13 cellular contexts compared by ENCODE assay signal in the genomic region with DNA sequence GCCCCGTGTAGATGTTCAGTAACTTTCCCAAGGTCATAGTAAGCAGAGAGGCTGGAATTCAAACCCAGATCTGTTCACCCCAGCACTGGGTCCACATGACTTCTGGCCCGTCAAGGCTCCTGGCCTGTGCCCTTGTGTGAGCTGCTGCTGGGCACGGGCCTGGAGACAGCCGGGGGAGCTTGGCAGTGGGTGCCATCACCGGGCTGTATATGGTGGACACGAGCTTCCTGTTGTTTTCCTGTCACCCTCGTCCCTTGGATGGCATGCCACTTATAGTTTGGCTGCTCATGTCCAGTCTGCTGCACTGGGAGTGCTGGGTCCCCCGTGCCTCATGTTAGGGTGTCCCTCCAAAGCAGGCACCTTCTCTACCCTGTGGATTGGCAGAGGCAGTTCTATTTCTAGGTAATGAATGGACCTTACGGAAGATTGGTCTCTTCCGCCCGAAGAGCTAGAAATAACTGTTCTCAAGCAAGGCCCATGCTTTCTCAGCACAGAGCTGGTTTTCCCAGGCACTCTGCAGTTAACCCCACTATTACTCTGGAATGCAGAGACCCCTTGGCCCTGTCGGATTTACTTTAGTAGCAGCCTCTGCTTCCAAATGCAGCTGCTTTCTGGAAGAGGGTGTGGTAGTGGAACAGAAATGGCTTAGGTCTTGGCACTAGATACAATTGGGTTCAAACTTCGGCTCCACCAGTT. TPM values are rescaled to one million over a fixed set of nuclear protein-coding genes. Genes with fewer than 3 reads are reported as not detected.
DNase-seq lines count a peak whose midpoint lies in the region; ATAC-seq and TF ChIP-seq lines count a peak whose summit lies in the region.
"Had no signal": no experiment of that assay in that cellular context is flagged by ENCODE, and none has a peak within 500 bp of the region (broad histone marks: within the 10 kb centered on the region; RNA-seq: fewer than 3 reads in every experiment).

No MANE protein-coding gene starts in this region.

- H4K5ac ChIP-seq in H9 (ENCODE audit: insufficient read length, low read depth, low read length): no peak overlapping the region

- no peak overlapping the region for H2BK15ac ChIP-seq in H9 (ENCODE audit: low read depth, low read length)

- H3K56ac ChIP-seq in H9 (ENCODE audit: insufficient read length, low read depth, low read length): no peak overlapping the region

- H3K4me3 ChIP-seq in heart left ventricle: no peak overlapping the region
- H3K4me3 ChIP-seq in colonic mucosa: no peak overlapping the region
- H3K4me3 ChIP-seq in muscle layer of duodenum (ENCODE audit: low read depth in 1 of 2, low read length in 2 of 2): peak overlapping the region in 1 of 2 donors; percentile 20
- no peak overlapping the region for H3K4me3 ChIP-seq in upper lobe of left lung
- H3K4me3 ChIP-seq: SK-N-MC had no signal

- no peaks in the 10 kb centered on the region for H3K27me3 ChIP-seq in heart left ventricle
- H3K27me3 ChIP-seq in colonic mucosa: no peaks in the 10 kb centered on the region
- H3K27me3 ChIP-seq in muscle layer of duodenum (ENCODE audit: low read depth, low read length): no peaks in the 10 kb centered on the region
- no peaks in the 10 kb centered on the region for H3K27me3 ChIP-seq in upper lobe of left lung
- no peaks in the 10 kb centered on the region for H3K27me3 ChIP-seq in H9 (ENCODE audit: insufficient read depth, low read length)

- no peak overlapping the region for H2BK120ac ChIP-seq in H9 (ENCODE audit: low read depth, low read length, poor library complexity, severe bottlenecking)

- WGBS in heart left ventricle, 4 donors: 17 to 29% (median 27%) methylated on average over 9 to 13 of the region's 13 CpGs
- whole genome bisulfite sequencing in upper lobe of left lung, 2 donors: 51 to 63% methylated on average over 3 to 13 of the region's 13 CpGs
- WGBS in H9 (ENCODE audit: extremely low coverage, insufficient read length, low lambda C conversion rate): no CpG with 5 or more reads among the region's 13 CpGs

- no peaks in the 10 kb centered on the region for H3K9me3 Mint-ChIP-seq in H9
- H3K9me3 Mint-ChIP-seq: activated naive CD4-positive, alpha-beta T cell treated with anti-CD3 and anti-CD28 coated beads, Interleukin-2, amount 10 ng/mL, durations not matched to agents 7 days and 5 days; nephron had no signal

- H3T11ph ChIP-seq in H9 (ENCODE audit: low read length): no peak overlapping the region

- H3K79me2 ChIP-seq in H9 (ENCODE audit: insufficient read depth, low read length): no peaks in the 10 kb centered on the region

- H4K20me1 ChIP-seq in H9 (ENCODE audit: control insufficient read depth, insufficient read depth, insufficient read length): no peaks in the 10 kb centered on the region

- no peak overlapping the region for H3K4me3 Mint-ChIP-seq in H9
- H3K4me3 Mint-ChIP-seq: activated naive CD4-positive, alpha-beta T cell treated with anti-CD3 and anti-CD28 coated beads, Interleukin-2, amount 10 ng/mL, durations not matched to agents 7 days and 5 days; nephron had no signal

- H2BK20ac ChIP-seq in H9 (ENCODE audit: low read depth, low read length, poor library complexity, severe bottlenecking): no peak overlapping the region

- no peak for TF ChIP-seq EP300 in upper lobe of left lung (IDR thresholded peaks at IDR 0.05)

- no peak for TF ChIP-seq CTCF in heart left ventricle (IDR thresholded peaks at IDR 0.05)
- TF ChIP-seq CTCF in colonic mucosa (IDR thresholded peaks at IDR 0.05): no peak
- TF ChIP-seq CTCF in upper lobe of left lung (IDR thresholded peaks at IDR 0.05): no peak
- TF ChIP-seq CTCF in H9 (conservative IDR thresholded peaks at IDR 0.05): no peak

- no peak overlapping the region for H3K27ac Mint-ChIP-seq in H9

- H3K23me2 ChIP-seq in H9 (ENCODE audit: insufficient read length, low read depth, low read length, poor library complexity, severe bottlenecking): peaks cover 3% of the 10 kb centered on the region

- H2BK12ac ChIP-seq in H9 (ENCODE audit: insufficient read length, low read depth, low read length): no peak overlapping the region

- H3K9me3 ChIP-seq in heart left ventricle: no peaks in the 10 kb centered on the region
- no peaks in the 10 kb centered on the region for H3K9me3 ChIP-seq in colonic mucosa
- no peaks in the 10 kb centered on the region for H3K9me3 ChIP-seq in muscle layer of duodenum (ENCODE audit: control insufficient read depth in 1 of 2, low read length in 2 of 2)
- no peaks in the 10 kb centered on the region for H3K9me3 ChIP-seq in upper lobe of left lung
- no peaks in the 10 kb centered on the region for H3K9me3 ChIP-seq in H9 (ENCODE audit: control insufficient read depth, low read depth, low read length)

- no peak overlapping the region for H3K23ac ChIP-seq in H9 (ENCODE audit: insufficient read length, low read depth, low read length)

- DNase-seq in heart left ventricle (peak in 2 of 5 donors; percentile 41 to 55), left cardiac atrium (no peak), colonic mucosa (no peak), upper lobe of left lung (peak in 1 of 2 donors; percentile 64), NCI-H69 (lab: John Stamatoyannopoulos, UW) (no peak), pons (ENCODE audit: low spot score) (no peak), H9 (no peak)
- DNase-seq: NCI-H1436, NCI-H526 had no signal

- no peak overlapping the region for H4K8ac ChIP-seq in H9 (replicated peaks; ENCODE audit: insufficient read length, low read depth, low read length)

- ATAC-seq in heart left ventricle (peak in 1 of 4 donors; percentile 7), left cardiac atrium (no peak), upper lobe of left lung (ENCODE audit: low FRiP score in 2 of 2) (no peak)

- H3K4ac ChIP-seq in H9 (ENCODE audit: low read depth, low read length): no peak overlapping the region

- no peaks in the 10 kb centered on the region for H3K36me3 Mint-ChIP-seq in H9 (ENCODE audit: insufficient read depth in 1 of 3, low read depth in 3 of 3)

- no peaks in the 10 kb centered on the region for H3K27me3 Mint-ChIP-seq in H9 (ENCODE audit: low read depth)
- H3K27me3 Mint-ChIP-seq: activated naive CD4-positive, alpha-beta T cell treated with anti-CD3 and anti-CD28 coated beads, Interleukin-2, amount 10 ng/mL, durations not matched to agents 7 days and 5 days had no signal

- H3K36me3 ChIP-seq in heart left ventricle: peaks cover 0 to 7% (median 0%) of the 10 kb centered on the region in 9 donors
- no peaks in the 10 kb centered on the region for H3K36me3 ChIP-seq in colonic mucosa
- no peaks in the 10 kb centered on the region for H3K36me3 ChIP-seq in muscle layer of duodenum (ENCODE audit: control insufficient read depth in 1 of 2, insufficient read depth in 2 of 2, low read length in 2 of 2)
- peaks cover 0 to 3% (median 0%) of the 10 kb centered on the region in 4 donors for H3K36me3 ChIP-seq in upper lobe of left lung

- no peak overlapping the region for H2AK5ac ChIP-seq in H9 (ENCODE audit: insufficient read length, low read length)

- no peaks in the 10 kb centered on the region for H3K79me1 ChIP-seq in H9 (ENCODE audit: insufficient read depth, low read depth, low read length, poor library complexity, severe bottlenecking)

- no peak overlapping the region for H3K4me2 ChIP-seq in H9 (ENCODE audit: insufficient read depth, insufficient read length, low read length)

- no peak overlapping the region for H2BK5ac ChIP-seq in H9 (ENCODE audit: insufficient read length, low read length)

- intact Hi-C loops in heart left ventricle (cut with DNase I): loop anchor here in 4 of 10 donors (5.0 to 10.0 kb wide), 2 partner anchors 156 to 159 kb away; no protein-coding TSS in a partner anchor
- intact Hi-C loops in left cardiac atrium (cut with DNase I): loop anchor here in 1 of 2 donors (10.0 kb wide), 1 partner anchor 156 kb away; no protein-coding TSS in a partner anchor
- intact Hi-C loops in colonic mucosa (cut with DNase I): no loop called here

- H3K4me1 ChIP-seq in heart left ventricle (peaks cover 21 to 96% (median 91%) of the 10 kb centered on the region in 12 donors), colonic mucosa (no peaks in the 10 kb centered on the region), muscle layer of duodenum (ENCODE audit: control insufficient read depth in 1 of 2, insufficient read depth in 2 of 2, low read length in 2 of 2) (peaks cover 43 to 72% of the 10 kb centered on the region in 2 donors), upper lobe of left lung (peaks cover 57 to 87% (median 67%) of the 10 kb centered on the region in 4 donors), H9 (ENCODE audit: insufficient read depth, low read length) (no peaks in the 10 kb centered on the region)

- no peak for TF ChIP-seq POLR2A in heart left ventricle (IDR thresholded peaks at IDR 0.05)
- no peak for TF ChIP-seq POLR2A in upper lobe of left lung (IDR thresholded peaks at IDR 0.05)

- H2AFZ ChIP-seq in H9 (ENCODE audit: low read length): no peak overlapping the region

- H3K9ac ChIP-seq in colonic mucosa (ENCODE audit: low read depth in 2 of 2, low read length in 2 of 2): peak overlapping the region; percentile 16 to 29
- no peak overlapping the region for H3K9ac ChIP-seq in H9 (ENCODE audit: extremely low read depth, insufficient read length, low read length)

- H4K91ac ChIP-seq in H9 (ENCODE audit: insufficient read length, low read depth, low read length): no peak overlapping the region

- no peak overlapping the region for H3K14ac ChIP-seq in H9 (ENCODE audit: insufficient read depth, low read length)

- H3K27ac ChIP-seq in heart left ventricle (peak overlapping the region in 11 of 12 donors; percentile 37 to 90 (median 82)), colonic mucosa (peak overlapping the region; percentile 60), muscle layer of duodenum (ENCODE audit: low read length) (peak overlapping the region; percentile 87), upper lobe of left lung (peak overlapping the region in 3 of 4 donors; percentile 64 to 74 (median 66)), H9 (ENCODE audit: insufficient read length, low read depth, low read length) (no peak overlapping the region)
- H3K27ac ChIP-seq: SK-N-MC had no signal

- H3K4me1 Mint-ChIP-seq in H9: peaks cover 7 to 12% of the 10 kb centered on the region in 2 experiments

- H3K18ac ChIP-seq in H9 (ENCODE audit: insufficient read length, low read depth, low read length): no peak overlapping the region

RNA-seq across cellular contexts. Expression of a gene that starts 44.3 kb away (rescaled TPM):
- total RNA-seq in heart left ventricle (10 to 100 TPM; 14.3 to 42.3 (median 18.6) TPM), left cardiac atrium (10 to 100 TPM; 18.4 to 28.7 TPM), colonic mucosa (10 to 100 TPM in 1 of 2 donors, 1 to 10 TPM in 1; 8.5 to 10.8 TPM), upper lobe of left lung (10 to 100 TPM in 5 of 6 donors, 1 to 10 TPM in 1; 7.3 to 38.4 (median 22.1) TPM), H9 (2021) (9.4 and 10.1 TPM in 2 replicates)
- polyA plus RNA-seq in heart left ventricle: 10 to 100 TPM in 1 of 2 donors, 1 to 10 TPM in 1; 5.7 to 20.7 TPM
